ENCODE assay signal across 9 cellular contexts in genomic region chr3:12758025-12758830, GRCh38. TPM values are rescaled to one million over a fixed set of nuclear protein-coding genes. Genes with fewer than 3 reads are reported as not detected.
DNase-seq lines count a peak whose midpoint lies in the region; ATAC-seq and TF ChIP-seq lines count a peak whose summit lies in the region.
"Had no signal": no experiment of that assay in that cellular context is flagged by ENCODE, and none has a peak within 500 bp of the region (broad histone marks: within the 10 kb centered on the region; RNA-seq: fewer than 3 reads in every experiment).

No MANE protein-coding gene starts in this region.

- peak; percentile 49 to 74 for ATAC-seq in upper lobe of left lung (ENCODE audit: low FRiP score in 2 of 2)
- ATAC-seq in GM21737 (IDR thresholded peaks at IDR 0.05; ENCODE audit: unreplicated experiment) = no peak

- TF ChIP-seq EP300 in upper lobe of left lung (IDR thresholded peaks at IDR 0.05) = no peak

- H3K27me3 ChIP-seq in layer of hippocampus (ENCODE audit: control insufficient read depth, insufficient read depth, low read length) = no peaks in the 10 kb centered on the region
- no peaks in the 10 kb centered on the region for H3K27me3 ChIP-seq in upper lobe of left lung

- in situ Hi-C loops in astrocyte of the cerebellum (cut with HindIII; ENCODE audit: low sequenced_read_pairs) = no loop called here

- no peaks in the 10 kb centered on the region for H3K36me3 ChIP-seq in upper lobe of left lung

- TF ChIP-seq CTCF in astrocyte of the cerebellum (IDR thresholded peaks at IDR 0.05; ENCODE audit: low read depth, low read length, missing control alignments) (peak; percentile 6), upper lobe of left lung (IDR thresholded peaks at IDR 0.05) (no peak)

- TF ChIP-seq POLR2A in upper lobe of left lung (IDR thresholded peaks at IDR 0.05) = no peak

- no peak overlapping the region for H3K4me3 ChIP-seq in astrocyte of the cerebellum (ENCODE audit: low read depth, low read length)
- H3K4me3 ChIP-seq in upper lobe of left lung = no peak overlapping the region

- peaks cover 9 to 15% (median 11%) of the 10 kb centered on the region in 4 donors for H3K4me1 ChIP-seq in upper lobe of left lung

- DNase-seq in NCI-H2107 treated with DMSO at 0.1 percent for 48 hours (lab: John Stamatoyannopoulos, UW; ENCODE audit: unreplicated experiment) = peak; percentile 7
- DNase-seq in NCI-H2107 (lab: John Stamatoyannopoulos, UW) = no peak
- DNase-seq in astrocyte of the cerebellum (ENCODE audit: low read depth) = peak; percentile 59
- peak; percentile 45 to 73 for DNase-seq in upper lobe of left lung
- no peak for DNase-seq in stimulated activated naive CD4-positive, alpha-beta T cell treated with Interleukin-2 at 50 U/mL for 16 hours (lab: John Stamatoyannopoulos, UW)
- DNase-seq in SK-N-DZ (ENCODE audit: low spot score) = no peak
- DNase-seq: stimulated activated CD4-positive, alpha-beta T cell treated with anti-CD3 and anti-CD28 coated beads, Interleukin-2, amount 100 ng/mL, for 48 hours had no signal

- H3K27ac ChIP-seq in layer of hippocampus (ENCODE audit: low read depth, low read length) = peak overlapping the region; percentile 30
- peak overlapping the region; percentile 67 to 84 (median 76) for H3K27ac ChIP-seq in upper lobe of left lung

- 13 to 21% methylated on average over 2 to 5 of the region's 5 CpGs for WGBS in upper lobe of left lung, 2 donors

- H3K9me3 ChIP-seq in upper lobe of left lung = no peaks in the 10 kb centered on the region

RNA-seq across cellular contexts. Expression of gene TMEM40, which starts 0.8 kb away (rescaled TPM):
- total RNA-seq in upper lobe of left lung = 1 to 10 TPM in 4 of 6 donors, under 1 TPM in 2; 0.30 to 5.3 (median 1.1) TPM
- polyA plus RNA-seq in SK-N-DZ (2014; cell fraction: cytosol; rRNA removed) = not detected in 2 replicates
- not detected in 2 replicates for polyA plus RNA-seq in SK-N-DZ (2014; cell fraction: nucleus; rRNA removed)

RNA-seq across cellular contexts. Expression of gene CAND2, which starts 38.3 kb away (rescaled TPM):
- 1 to 10 TPM; 2.3 to 7.3 (median 5.0) TPM for total RNA-seq in upper lobe of left lung
- polyA plus RNA-seq in SK-N-DZ (2014; cell fraction: cytosol; rRNA removed) = 16.5 and 17.9 TPM in 2 replicates
- 21.2 and 26.5 TPM in 2 replicates for polyA plus RNA-seq in SK-N-DZ (2014; cell fraction: nucleus; rRNA removed)

Comparison
In these comparisons a context has a peak if more than half of its experiments do, and no peak if none do; other contexts are left out.
1. DNase-seq: peak in NCI-H2107 treated with DMSO at 0.1 percent for 48 hours (single experiment), astrocyte of the cerebellum (single experiment) and upper lobe of left lung (2 of 2); none in NCI-H2107 (single experiment), stimulated activated naive CD4-positive, alpha-beta T cell treated with Interleukin-2 at 50 U/mL for 16 hours (single experiment) and SK-N-DZ (single experiment).